In the genomic region with DNA sequence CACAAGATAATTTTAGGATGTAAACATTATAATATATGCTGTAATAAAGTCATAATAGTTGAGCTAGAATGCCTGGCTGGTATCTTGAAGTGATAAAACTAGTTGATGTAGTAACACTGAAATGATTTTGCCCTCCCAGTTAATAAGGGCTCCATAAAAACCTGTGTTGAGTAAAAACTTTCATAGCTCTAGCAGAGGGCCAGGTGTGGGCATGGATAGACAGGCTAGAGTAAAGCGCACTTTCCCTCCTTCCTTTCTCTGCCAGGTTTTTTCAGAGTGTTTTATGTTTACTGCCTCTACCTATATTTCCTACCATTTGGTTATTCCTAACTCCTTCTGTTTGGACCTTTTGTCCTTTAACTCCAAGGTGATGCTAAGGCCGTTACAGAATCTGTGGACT, we compare ENCODE assay signal across 18 cellular contexts. TPM values are rescaled to one million over a fixed set of nuclear protein-coding genes. Genes with fewer than 3 reads are reported as not detected.
DNase-seq lines count a peak whose midpoint lies in the region; ATAC-seq and TF ChIP-seq lines count a peak whose summit lies in the region.
"Had no signal": no experiment of that assay in that cellular context is flagged by ENCODE, and none has a peak within 500 bp of the region (broad histone marks: within the 10 kb centered on the region; RNA-seq: fewer than 3 reads in every experiment).

No MANE protein-coding gene starts in this region.

- POLR2A ChIA-PET in CD4-positive, alpha-beta memory T cell (lab: Charles Lee; ENCODE audit: partially characterized antibody) = interaction anchor here (1.2 to 7.2 kb wide), 7 partner anchors 15 to 129 kb away, joined by 3 to 44 read pairs (median 4); no protein-coding TSS in a partner anchor

- H2AFZ ChIP-seq in GM23338 = no peak overlapping the region

- ATAC-seq in GM23338 (no peak), HG02981 (IDR thresholded peaks at IDR 0.05; ENCODE audit: unreplicated experiment) (no peak)
- ATAC-seq in effector memory CD8-positive, alpha-beta T cell (replicated peaks) = no peak

- 98% methylated on average over 2 of the region's 2 CpGs for WGBS in suprapubic skin

- H3K9me3 Mint-ChIP-seq in CD4-positive, alpha-beta memory T cell = no peaks in the 10 kb centered on the region
- no peaks in the 10 kb centered on the region for H3K9me3 Mint-ChIP-seq in GM23338
- no peaks in the 10 kb centered on the region for H3K9me3 Mint-ChIP-seq in effector memory CD8-positive, alpha-beta T cell
- H3K9me3 Mint-ChIP-seq in osteocyte (ENCODE audit: unreplicated experiment) = no peaks in the 10 kb centered on the region

- H3K9me2 ChIP-seq in GM23338 (ENCODE audit: insufficient read depth) = no peaks in the 10 kb centered on the region

- H3K36me3 Mint-ChIP-seq in CD4-positive, alpha-beta memory T cell = peaks cover 64 to 94% of the 10 kb centered on the region in 2 donors
- peaks cover 74% of the 10 kb centered on the region for H3K36me3 Mint-ChIP-seq in GM23338 (ENCODE audit: low read depth)
- peaks cover 82% of the 10 kb centered on the region for H3K36me3 Mint-ChIP-seq in effector memory CD8-positive, alpha-beta T cell (ENCODE audit: insufficient read depth)
- H3K36me3 Mint-ChIP-seq in osteocyte (ENCODE audit: unreplicated experiment) = peaks cover 65% of the 10 kb centered on the region

- H3K27me3 Mint-ChIP-seq in CD4-positive, alpha-beta memory T cell = no peaks in the 10 kb centered on the region
- H3K27me3 Mint-ChIP-seq in GM23338 (ENCODE audit: insufficient read depth, low read depth, poor library complexity) (peaks cover 2% of the 10 kb centered on the region), osteocyte (ENCODE audit: unreplicated experiment) (no peaks in the 10 kb centered on the region)
- H3K27me3 Mint-ChIP-seq in effector memory CD8-positive, alpha-beta T cell = no peaks in the 10 kb centered on the region

- no peaks in the 10 kb centered on the region for H3K27me3 ChIP-seq in CD4-positive, alpha-beta memory T cell (ENCODE audit: insufficient read depth, low read length)
- H3K27me3 ChIP-seq in GM23338 (ENCODE audit: insufficient read depth) (no peaks in the 10 kb centered on the region), suprapubic skin (no peaks in the 10 kb centered on the region)
- H3K27me3 ChIP-seq: ascending aorta, esophagus squamous epithelium, spleen, stomach had no signal

- H3K4me3 ChIP-seq in CD4-positive, alpha-beta memory T cell (ENCODE audit: low read length in 2 of 2) = no peak overlapping the region
- no peak overlapping the region for H3K4me3 ChIP-seq in GM23338
- no peak overlapping the region for H3K4me3 ChIP-seq in suprapubic skin
- H3K4me3 ChIP-seq: ascending aorta, esophagus squamous epithelium, spleen, stomach had no signal

- peaks cover 59 to 94% (median 74%) of the 10 kb centered on the region in 4 donors for H3K4me1 Mint-ChIP-seq in CD4-positive, alpha-beta memory T cell
- H3K4me1 Mint-ChIP-seq in GM23338 (peaks cover 29% of the 10 kb centered on the region), osteocyte (ENCODE audit: unreplicated experiment) (peaks cover 42% of the 10 kb centered on the region)
- H3K4me1 Mint-ChIP-seq in effector memory CD8-positive, alpha-beta T cell (ENCODE audit: low read depth in 2 of 2) = peaks cover 51 to 68% of the 10 kb centered on the region in 2 donors

- no peak for TF ChIP-seq EP300 in suprapubic skin (IDR thresholded peaks at IDR 0.05)

- TF ChIP-seq CTCF in GM23338 (conservative IDR thresholded peaks at IDR 0.05; ENCODE audit: low read depth in 2 of 2) (no peak), osteocyte (IDR thresholded peaks at IDR 0.05) (no peak), suprapubic skin (IDR thresholded peaks at IDR 0.05) (no peak)

- TF ChIP-seq POLR2A in suprapubic skin (IDR thresholded peaks at IDR 0.05) = no peak

- H3K4me3 Mint-ChIP-seq in CD4-positive, alpha-beta memory T cell = peak overlapping the region in 1 of 8 donors; percentile 22
- H3K4me3 Mint-ChIP-seq in GM23338 = no peak overlapping the region
- H3K4me3 Mint-ChIP-seq in effector memory CD8-positive, alpha-beta T cell = no peak overlapping the region
- no peak overlapping the region for H3K4me3 Mint-ChIP-seq in osteocyte (ENCODE audit: unreplicated experiment)

- no peak overlapping the region for H3K4me2 ChIP-seq in GM23338

- intact Hi-C loops in CD4-positive, alpha-beta memory T cell (cut with micrococcal nuclease) = loop anchor here (5.0 kb wide), 1 partner anchor 62 kb away; no protein-coding TSS in a partner anchor

- peaks cover 69% of the 10 kb centered on the region for H3K36me3 ChIP-seq in CD4-positive, alpha-beta memory T cell (ENCODE audit: insufficient read depth, low read length)
- H3K36me3 ChIP-seq in GM23338 (ENCODE audit: insufficient read depth) (peaks cover 64% of the 10 kb centered on the region), suprapubic skin (peaks cover 64% of the 10 kb centered on the region)

- peaks cover 90% of the 10 kb centered on the region for H3K79me2 ChIP-seq in GM23338 (replicated peaks; ENCODE audit: insufficient read depth)

- DNase-seq in CD4-positive, alpha-beta memory T cell = no peak
- DNase-seq in GM23338 (ENCODE audit: low spot score) (no peak), osteocyte (ENCODE audit: extremely low spot score, unreplicated experiment) (no peak), DMS 273 (lab: John Stamatoyannopoulos, UW; ENCODE audit: unreplicated experiment) (no peak), suprapubic skin (ENCODE audit: low spot score in 2 of 2) (no peak)
- no peak for DNase-seq in effector memory CD8-positive, alpha-beta T cell
- DNase-seq: activated effector memory CD4-positive, alpha-beta T cell treated with anti-CD3 and anti-CD28 coated beads, Interleukin-2, amount 50 U/mL, for 16 hours; COR-L47; effector CD8-positive, alpha-beta T cell; esophagus squamous epithelium; HCEC 1CT; NCI-H1092 treated with DMSO at 0.1 percent for 48 hours; NCI-H2081; spleen; stimulated activated CD4-positive, alpha-beta T cell treated with anti-CD3 and anti-CD28 coated beads, Interleukin-4, amount 100 ng/mL, for 24 hours; stomach had no signal

- peaks cover 88% of the 10 kb centered on the region for H3K4me1 ChIP-seq in CD4-positive, alpha-beta memory T cell (ENCODE audit: insufficient read depth, low read length)
- H3K4me1 ChIP-seq in GM23338 (ENCODE audit: insufficient read depth) = peaks cover 30% of the 10 kb centered on the region
- H3K4me1 ChIP-seq in suprapubic skin = peaks cover 44% of the 10 kb centered on the region

- CTCF ChIA-PET in CD4-positive, alpha-beta memory T cell (lab: Charles Lee; ENCODE audit: partially characterized antibody) = interaction anchor here (1.3 to 5.4 kb wide), 7 partner anchors 8 to 136 kb away, joined by 3 to 49 read pairs (median 5); no protein-coding TSS in a partner anchor

- H3K27ac Mint-ChIP-seq in CD4-positive, alpha-beta memory T cell = peak overlapping the region in 4 of 7 donors; percentile 20 to 66 (median 47)
- H3K27ac Mint-ChIP-seq in GM23338 = no peak overlapping the region
- H3K27ac Mint-ChIP-seq in effector memory CD8-positive, alpha-beta T cell = peak overlapping the region; percentile 85 to 88
- peak overlapping the region; percentile 14 for H3K27ac Mint-ChIP-seq in osteocyte (ENCODE audit: unreplicated experiment)

- H3K27ac ChIP-seq in CD4-positive, alpha-beta memory T cell (ENCODE audit: low read depth, low read length) = no peak overlapping the region
- H3K27ac ChIP-seq in GM23338 (ENCODE audit: low read depth) (0 out of 2 replicates have a peak overlapping the region, but pooled peaks have one; percentile 4), suprapubic skin (no peak overlapping the region)
- H3K27ac ChIP-seq: ascending aorta had no signal

- peaks cover 25% of the 10 kb centered on the region for H4K20me1 ChIP-seq in GM23338 (replicated peaks; ENCODE audit: insufficient read depth)

- no peaks in the 10 kb centered on the region for H3F3A ChIP-seq in GM23338 (replicated peaks; ENCODE audit: low read depth)

- H3K9me3 ChIP-seq in CD4-positive, alpha-beta memory T cell (ENCODE audit: control insufficient read depth in 1 of 2, low read length in 2 of 2) = no peaks in the 10 kb centered on the region
- no peaks in the 10 kb centered on the region for H3K9me3 ChIP-seq in suprapubic skin
- H3K9me3 ChIP-seq: ascending aorta, esophagus squamous epithelium, spleen, stomach had no signal

TF ChIP-seq in GM23338, 12 proteins besides CTCF, POLR2A, EP300 and RAD21:
- TF ChIP-seq CREB1 (CRISPR knock-in tag; IDR thresholded peaks at IDR 0.05; ENCODE audit: low read depth) (no peak), NANOG (IDR thresholded peaks at IDR 0.05; ENCODE audit: borderline replicate concordance) (no peak)
TF ChIP-seq in GM23338: peak in this region for 0.

RNA-seq across cellular contexts. Expression of gene CHD2, which starts 25.3 kb away (rescaled TPM):
- total RNA-seq in CD4-positive, alpha-beta memory T cell = 100 to 1,000 TPM; 340 to 351 TPM
- 100 to 1,000 TPM in 1 of 2 donors, 10 to 100 TPM in 1; 28.4 to 108 TPM for polyA plus RNA-seq in CD4-positive, alpha-beta memory T cell
- 108 and 119 TPM in 2 replicates for total RNA-seq in GM23338 (2014; rRNA removed; shearing (Covaris generic))
- polyA plus RNA-seq in GM23338 (2016; fragmentation: Nextera tagmentation; extraction: Ambion mirVana) = 112 and 130 TPM in 2 replicates
- total RNA-seq in osteocyte = 89.9 and 102 TPM in 2 replicates
- total RNA-seq in suprapubic skin = 100 to 1,000 TPM in 3 of 4 donors, 10 to 100 TPM in 1; 93.3 to 319 (median 127) TPM
